28 cellular contexts compared by ENCODE assay signal in the genomic region with DNA sequence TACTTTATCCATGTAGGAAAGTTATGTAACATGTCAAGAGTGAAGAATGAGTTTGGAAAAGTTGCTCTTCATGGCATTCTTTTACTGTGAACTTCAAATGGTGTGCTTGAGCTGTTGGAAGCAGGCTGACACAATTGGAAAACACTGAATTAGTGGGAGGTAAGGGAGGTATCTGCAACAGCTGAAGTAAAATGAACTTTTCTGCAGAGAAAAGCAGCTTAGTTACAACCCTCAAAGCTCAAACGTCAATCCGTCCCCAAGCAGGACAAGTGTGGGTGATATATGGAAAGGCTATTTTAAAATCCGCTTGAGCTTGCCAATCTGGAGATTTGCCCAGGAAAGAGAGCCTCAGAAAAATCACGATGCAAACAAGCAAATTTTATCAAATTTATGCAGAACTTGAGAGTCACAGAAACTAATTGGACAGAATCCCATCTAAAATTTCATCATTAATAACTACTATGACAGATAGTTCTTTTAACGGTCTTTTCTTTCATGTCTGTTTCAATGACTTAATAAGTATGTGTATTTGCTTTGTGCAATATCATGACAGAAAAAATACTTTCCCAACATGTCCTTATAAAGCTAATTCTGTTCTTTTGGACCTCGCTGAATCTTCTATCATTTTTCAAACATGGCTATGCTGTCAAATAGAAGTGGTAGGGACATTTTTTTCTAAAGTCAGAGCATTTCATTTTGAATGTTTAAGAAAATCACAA.
DNase-seq lines count a peak whose midpoint lies in the region; ATAC-seq and TF ChIP-seq lines count a peak whose summit lies in the region.
"Had no signal": no experiment of that assay in that cellular context is flagged by ENCODE, and none has a peak within 500 bp of the region (broad histone marks: within the 10 kb centered on the region; RNA-seq: fewer than 3 reads in every experiment).

No MANE protein-coding gene starts in this region.

- in situ Hi-C loops in GM13977 (cut with MboI; ENCODE audit: low pct_unique_long_range_greater_than_20kb, low sequenced_read_pairs, unreplicated experiment) = no loop called here

- H3K4me3 ChIP-seq in epithelial cell of esophagus (ENCODE audit: low read length) (peak overlapping the region; percentile 22), retinal pigment epithelial cell (ENCODE audit: low read length) (no peak overlapping the region)
- H3K4me3 ChIP-seq: cardiac muscle cell had no signal

- DNase-seq in NCI-H226 (peak; percentile 64), epithelial cell of esophagus (ENCODE audit: low read depth) (no peak), glomerular visceral epithelial cell (ENCODE audit: extremely low spot score) (peak; percentile 31), retinal pigment epithelial cell (ENCODE audit: low read depth) (peak; percentile 11), GM13977 (ENCODE audit: low spot score) (no peak)
- DNase-seq: activated CD8-positive, alpha-beta T cell treated with anti-CD3 and anti-CD28 coated beads for 36 hours; Caco-2; cortex of kidney; DMS79 treated with DMSO at 0.1 percent for 48 hours; foreskin fibroblast; hypothalamus; immature natural killer cell; KG1; left ventricle myocardium superior; natural killer cell; NCI-H1436 treated with DMSO at 0.1 percent for 48 hours; NK-92 treated with Interleukin-12 subunit alpha and Interleukin-12 subunit beta, amount 100 ng/mL, for 24 hours; PC-3; retina; Right ventricle myocardium superior; small intestine; stimulated activated CD4-positive, alpha-beta T cell treated with anti-CD3 and anti-CD28 coated beads, Interleukin-1b, Interleukin-23, amount 100 ng/mL, for 48 hours; stimulated activated CD8-positive, alpha-beta memory T cell treated with anti-CD3 and anti-CD28 coated beads, Interleukin-4, amount 100 ng/mL, for 48 hours; stomach had no signal

- TF ChIP-seq CTCF in epithelial cell of esophagus (IDR thresholded peaks at IDR 0.05; ENCODE audit: insufficient read depth, low read depth, low read length, missing control alignments) = no peak
- TF ChIP-seq CTCF in retinal pigment epithelial cell (conservative IDR thresholded peaks at IDR 0.05; ENCODE audit: low read depth, low read length) = no peak
- no peak for TF ChIP-seq CTCF in GM13977 (IDR thresholded peaks at IDR 0.05; ENCODE audit: extremely low read depth, insufficient read depth, missing control alignments)

- ATAC-seq in GM21825 (IDR thresholded peaks at IDR 0.05; ENCODE audit: unreplicated experiment) = no peak
- ATAC-seq in GM18858 (IDR thresholded peaks at IDR 0.05; ENCODE audit: unreplicated experiment) = no peak
- ATAC-seq: activated CD8-positive, alpha-beta T cell treated with anti-CD3 and anti-CD28 coated beads for 36 hours; activated naive CD4-positive, alpha-beta T cell treated with anti-CD3 and anti-CD28 coated beads, Interleukin-2, amount 50 U/mL, for 72 hours; left ventricle myocardium superior; natural killer cell; PC-3 had no signal

Comparison
In these comparisons a context has a peak if more than half of its experiments do, and no peak if none do; other contexts are left out.
1. DNase-seq: peak in NCI-H226 (single experiment), glomerular visceral epithelial cell (single experiment) and retinal pigment epithelial cell (single experiment); none in epithelial cell of esophagus (single experiment) and GM13977 (single experiment).